Comparison of ENCODE assay signal across 7 cellular contexts in the genomic region with DNA sequence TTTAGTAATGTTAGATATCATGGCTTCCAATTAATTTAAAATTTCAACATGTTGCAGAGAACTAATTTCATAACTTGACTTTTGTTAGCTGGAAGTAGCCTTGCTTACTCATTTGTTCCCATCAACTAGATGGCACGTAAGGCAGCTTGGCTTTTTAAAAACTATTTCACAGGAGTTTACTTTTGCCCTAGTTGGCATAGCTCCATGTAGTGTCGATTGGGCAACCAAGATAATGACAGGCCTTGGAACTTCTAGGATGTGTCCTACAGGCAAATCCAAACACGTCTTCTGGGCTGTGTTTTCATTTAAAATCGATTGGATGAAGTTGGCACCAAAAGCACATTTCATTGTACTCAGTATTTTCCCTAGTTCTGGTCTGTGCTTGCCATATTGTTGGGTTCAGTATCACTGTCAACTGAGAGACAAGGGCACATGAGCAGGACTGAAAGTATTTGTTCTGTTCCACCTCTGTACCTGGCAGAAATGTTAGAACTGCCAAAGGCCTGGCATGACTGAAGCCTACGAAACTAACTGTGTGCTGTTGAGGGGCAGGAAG. TPM values are rescaled to one million over a fixed set of nuclear protein-coding genes. Genes with fewer than 3 reads are reported as not detected.
DNase-seq lines count a peak whose midpoint lies in the region; ATAC-seq and TF ChIP-seq lines count a peak whose summit lies in the region.

No MANE protein-coding gene starts in this region.

- no peak for ATAC-seq in GM21515 (IDR thresholded peaks at IDR 0.05; ENCODE audit: unreplicated experiment)

- in situ Hi-C loops in astrocyte of the spinal cord (cut with HindIII; ENCODE audit: low sequenced_read_pairs) = no loop called here

- DNase-seq in LNCaP clone FGC (ENCODE audit: low read depth) = peak; percentile 78
- peak; percentile 72 for DNase-seq in astrocyte of the spinal cord (ENCODE audit: low read depth, low spot score)
- peak; percentile 79 for DNase-seq in kidney tubule cell (ENCODE audit: low spot score)
- peak; percentile 82 for DNase-seq in ureter (ENCODE audit: low spot score)
- DNase-seq in posterior vena cava (ENCODE audit: low spot score) = no peak
- no peak for DNase-seq in NCI-H1092 (lab: John Stamatoyannopoulos, UW)

- H3K4me3 ChIP-seq in LNCaP clone FGC (ENCODE audit: low read depth, low read length) (no peak overlapping the region), astrocyte of the spinal cord (ENCODE audit: low read depth, low read length) (no peak overlapping the region)

- intact Hi-C loops in posterior vena cava (cut with DNase I) = no loop called here

- TF ChIP-seq CTCF in LNCaP clone FGC (IDR thresholded peaks at IDR 0.05; ENCODE audit: control insufficient read depth, extremely low read depth, insufficient read depth) (no peak), astrocyte of the spinal cord (IDR thresholded peaks at IDR 0.05; ENCODE audit: low read depth, low read length) (no peak)

RNA-seq across cellular contexts. Expression of a gene that starts 29.4 kb away (rescaled TPM):
- total RNA-seq in ureter = 151 TPM
- 100 to 1,000 TPM in 1 of 2 donors, 10 to 100 TPM in 1; 87.6 to 125 TPM for total RNA-seq in posterior vena cava

RNA-seq across cellular contexts. Expression of a gene that starts 29.7 kb away (rescaled TPM):
- total RNA-seq in ureter = 154 TPM
- total RNA-seq in posterior vena cava = 100 to 1,000 TPM; 104 to 113 TPM

Comparison
In these comparisons a context has a peak if more than half of its experiments do, and no peak if none do; other contexts are left out.
1. DNase-seq: peak in LNCaP clone FGC (single experiment), astrocyte of the spinal cord (single experiment), kidney tubule cell (single experiment) and ureter (single experiment); none in posterior vena cava (single experiment) and NCI-H1092 (single experiment).